In genomic region chr1:218259800-218260199, GRCh38 we compare ENCODE assay signal across 9 cellular contexts. TPM values are rescaled to one million over a fixed set of nuclear protein-coding genes. Genes with fewer than 3 reads are reported as not detected.
DNase-seq lines count a peak whose midpoint lies in the region; ATAC-seq and TF ChIP-seq lines count a peak whose summit lies in the region.
"Had no signal": no experiment of that assay in that cellular context is flagged by ENCODE, and none has a peak within 500 bp of the region (broad histone marks: within the 10 kb centered on the region; RNA-seq: fewer than 3 reads in every experiment).

No MANE protein-coding gene starts in this region.

- H3K79me2 ChIP-seq in GM23338 (replicated peaks; ENCODE audit: insufficient read depth) (no peaks in the 10 kb centered on the region), hepatocyte (no peaks in the 10 kb centered on the region)

- H2AFZ ChIP-seq in GM23338 (no peak overlapping the region), hepatocyte (no peak overlapping the region)

- H4K20me1 ChIP-seq in GM23338 (replicated peaks; ENCODE audit: insufficient read depth) (no peaks in the 10 kb centered on the region), hepatocyte (ENCODE audit: insufficient read depth, poor library complexity, severe bottlenecking) (no peaks in the 10 kb centered on the region)

- no peaks in the 10 kb centered on the region for H3K27me3 Mint-ChIP-seq in GM23338 (ENCODE audit: insufficient read depth, low read depth, poor library complexity)

- 31% methylated on average over 6 of the region's 6 CpGs for WGBS in hepatocyte (ENCODE audit: low lambda C conversion rate, missing lambda C conversion rate)

- H3K4me1 Mint-ChIP-seq in GM23338 = peaks cover 10% of the 10 kb centered on the region; the same call in 2 of the 3 replicates

- H3K9me3 Mint-ChIP-seq in GM23338 = no peaks in the 10 kb centered on the region

- no peak overlapping the region for H3K27ac Mint-ChIP-seq in GM23338

- TF ChIP-seq CTCF in GM23338 (conservative IDR thresholded peaks at IDR 0.05; ENCODE audit: low read depth in 2 of 2) (peak; percentile 71 to 79), hepatocyte (IDR thresholded peaks at IDR 0.05; ENCODE audit: poor library complexity) (peak; percentile 29)

- H3K4me1 ChIP-seq in GM23338 (ENCODE audit: insufficient read depth) (peaks cover 10% of the 10 kb centered on the region), hepatocyte (ENCODE audit: insufficient read depth) (no peaks in the 10 kb centered on the region)

- H3F3A ChIP-seq in GM23338 (replicated peaks; ENCODE audit: low read depth) = no peaks in the 10 kb centered on the region

- no peaks in the 10 kb centered on the region for H3K9me2 ChIP-seq in GM23338 (ENCODE audit: insufficient read depth)
- H3K9me2 ChIP-seq in hepatocyte (replicated peaks; ENCODE audit: insufficient read depth) = no peaks in the 10 kb centered on the region

- H3K4me2 ChIP-seq in GM23338 (no peak overlapping the region), hepatocyte (no peak overlapping the region)

- no peak overlapping the region for H3K4me3 ChIP-seq in GM23338
- no peak overlapping the region for H3K4me3 ChIP-seq in hepatocyte

- H3K27me3 ChIP-seq in GM23338 (ENCODE audit: insufficient read depth) (no peaks in the 10 kb centered on the region), hepatocyte (no peaks in the 10 kb centered on the region)

- no peak overlapping the region for H3K27ac ChIP-seq in GM23338 (ENCODE audit: low read depth)
- no peak overlapping the region for H3K27ac ChIP-seq in hepatocyte

- H3K36me3 ChIP-seq in GM23338 (ENCODE audit: insufficient read depth) (no peaks in the 10 kb centered on the region), hepatocyte (replicated peaks; ENCODE audit: insufficient read depth, low read depth) (no peaks in the 10 kb centered on the region)

- DNase-seq in ELR (ENCODE audit: low read depth) (peak; percentile 42), GM23338 (ENCODE audit: low spot score) (peak; percentile 75), NCI-H69 (lab: John Stamatoyannopoulos, UW) (peak; percentile 76), hepatocyte (ENCODE audit: low spot score) (peak; percentile 17), NCI-H345 treated with DMSO at 0.1 percent for 48 hours (lab: John Stamatoyannopoulos, UW; ENCODE audit: unreplicated experiment) (no peak)
- DNase-seq in stimulated activated naive CD4-positive, alpha-beta T cell (lab: John Stamatoyannopoulos, UW) = no peak
- DNase-seq: left colon had no signal

- no peaks in the 10 kb centered on the region for H3K36me3 Mint-ChIP-seq in GM23338 (ENCODE audit: low read depth)

- ATAC-seq in GM23338 (peak; percentile 80), HG03196 (IDR thresholded peaks at IDR 0.05; ENCODE audit: unreplicated experiment) (no peak), HG03571 (IDR thresholded peaks at IDR 0.05; ENCODE audit: unreplicated experiment) (no peak)
- ATAC-seq: left colon had no signal

- H3K9me3 ChIP-seq in hepatocyte (ENCODE audit: low read depth) = no peaks in the 10 kb centered on the region

- no peak overlapping the region for H3K4me3 Mint-ChIP-seq in GM23338

TF ChIP-seq in GM23338, 12 proteins besides CTCF, POLR2A, EP300 and RAD21 (continues in another document):
- TF ChIP-seq CREB1 (CRISPR knock-in tag; IDR thresholded peaks at IDR 0.05; ENCODE audit: low read depth) = no peak
- TF ChIP-seq, protein P1, sequence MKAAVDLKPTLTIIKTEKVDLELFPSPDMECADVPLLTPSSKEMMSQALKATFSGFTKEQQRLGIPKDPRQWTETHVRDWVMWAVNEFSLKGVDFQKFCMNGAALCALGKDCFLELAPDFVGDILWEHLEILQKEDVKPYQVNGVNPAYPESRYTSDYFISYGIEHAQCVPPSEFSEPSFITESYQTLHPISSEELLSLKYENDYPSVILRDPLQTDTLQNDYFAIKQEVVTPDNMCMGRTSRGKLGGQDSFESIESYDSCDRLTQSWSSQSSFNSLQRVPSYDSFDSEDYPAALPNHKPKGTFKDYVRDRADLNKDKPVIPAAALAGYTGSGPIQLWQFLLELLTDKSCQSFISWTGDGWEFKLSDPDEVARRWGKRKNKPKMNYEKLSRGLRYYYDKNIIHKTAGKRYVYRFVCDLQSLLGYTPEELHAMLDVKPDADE (IDR thresholded peaks at IDR 0.05) = no peak
- TF ChIP-seq POLR2AphosphoS5 (IDR thresholded peaks at IDR 0.05; ENCODE audit: low read depth) = no peak
- no peak for TF ChIP-seq EZH2phosphoT487 (IDR thresholded peaks at IDR 0.05; ENCODE audit: unreplicated experiment)
- no peak for TF ChIP-seq ZNF331 (CRISPR knock-in tag; IDR thresholded peaks at IDR 0.05; ENCODE audit: low read depth)
- TF ChIP-seq EZH2 (IDR thresholded peaks at IDR 0.05; ENCODE audit: low read depth, unreplicated experiment) = no peak
- TF ChIP-seq NANOG (IDR thresholded peaks at IDR 0.05; ENCODE audit: borderline replicate concordance) = no peak
- no peak for TF ChIP-seq STAT1 (IDR thresholded peaks at IDR 0.05; ENCODE audit: unreplicated experiment)
- no peak for TF ChIP-seq REST (IDR thresholded peaks at IDR 0.05; ENCODE audit: unreplicated experiment)

RNA-seq across cellular contexts. Expression of gene RRP15, which starts 25.3 kb away (rescaled TPM):
- 18.8 and 19.8 TPM in 2 replicates for total RNA-seq in GM23338 (2014; rRNA removed; shearing (Covaris generic))
- polyA plus RNA-seq in GM23338 (2016; fragmentation: Nextera tagmentation; extraction: Ambion mirVana) (80.5 and 86.5 TPM in 2 replicates), hepatocyte (9.0 and 12.6 TPM in 2 replicates)
- total RNA-seq in hepatocyte = 6.7 and 7.7 TPM in 2 replicates

Comparison
In these comparisons a context has a peak if more than half of its experiments do, and no peak if none do; other contexts are left out.
1. DNase-seq: peak in ELR (single experiment), GM23338 (single experiment), NCI-H69 (single experiment) and hepatocyte (single experiment); none in NCI-H345 treated with DMSO at 0.1 percent for 48 hours (single experiment) and stimulated activated naive CD4-positive, alpha-beta T cell (0 of 6).